Comparison of ENCODE assay signal across 10 cellular contexts in genomic region chr14:22546722-22547071, GRCh38. TPM values are rescaled to one million over a fixed set of nuclear protein-coding genes. Genes with fewer than 3 reads are reported as not detected.
DNase-seq lines count a peak whose midpoint lies in the region; ATAC-seq and TF ChIP-seq lines count a peak whose summit lies in the region.
"Had no signal": no experiment of that assay in that cellular context is flagged by ENCODE, and none has a peak within 500 bp of the region (broad histone marks: within the 10 kb centered on the region; RNA-seq: fewer than 3 reads in every experiment).

No MANE protein-coding gene starts in this region.

- H3K27me3 Mint-ChIP-seq in activated naive CD4-positive, alpha-beta T cell treated with anti-CD3 and anti-CD28 coated beads for 36 hours (ENCODE audit: low read depth): no peaks in the 10 kb centered on the region

- H2BK15ac ChIP-seq in mesenchymal stem cell (ENCODE audit: low read depth, poor library complexity, severe bottlenecking): no peak overlapping the region

- peak overlapping the region; percentile 73 for H3K27ac ChIP-seq in mesenchymal stem cell (ENCODE audit: low read length, poor library complexity, severe bottlenecking)
- H3K27ac ChIP-seq in thoracic aorta: peak overlapping the region; percentile 36 to 59

- peaks cover 0 to 9% of the 10 kb centered on the region in 2 experiments for H3K27me3 ChIP-seq in mesenchymal stem cell (ENCODE audit: control insufficient read depth in 1 of 2, insufficient read depth in 1 of 2, low read length in 2 of 2)
- H3K27me3 ChIP-seq in thoracic aorta (replicated peaks; ENCODE audit: insufficient read depth): no peaks in the 10 kb centered on the region

- H2BK12ac ChIP-seq in mesenchymal stem cell (ENCODE audit: low read length in 2 of 2): peak overlapping the region in 1 of 2 experiments; percentile 7

- no peak overlapping the region for H3K23ac ChIP-seq in mesenchymal stem cell (ENCODE audit: low read length in 2 of 2)

- no peak for ATAC-seq in activated naive CD4-positive, alpha-beta T cell treated with anti-CD3 and anti-CD28 coated beads, Interleukin-2, amount 50 U/mL, for 72 hours
- ATAC-seq in thoracic aorta (ENCODE audit: insufficient number of reproducible peaks, low FRiP score, low read depth) (no peak), HG03139 (IDR thresholded peaks at IDR 0.05; ENCODE audit: unreplicated experiment) (no peak)

- H4K8ac ChIP-seq in mesenchymal stem cell (ENCODE audit: low read length): peak overlapping the region; percentile 35

- H2AK5ac ChIP-seq in mesenchymal stem cell (ENCODE audit: low read length, severe bottlenecking): peak overlapping the region; percentile 60

- H3K4me1 ChIP-seq in mesenchymal stem cell (ENCODE audit: control insufficient read depth, insufficient read depth, low read depth, low read length) (peaks cover 35% of the 10 kb centered on the region), thoracic aorta (ENCODE audit: control insufficient read depth in 1 of 2, low read depth in 2 of 2) (peaks cover 0 to 14% of the 10 kb centered on the region in 2 donors)

- no peaks in the 10 kb centered on the region for H3K79me1 ChIP-seq in mesenchymal stem cell (replicated peaks; ENCODE audit: low read length, poor library complexity, severe bottlenecking)

- no peak overlapping the region for H3K14ac ChIP-seq in mesenchymal stem cell (ENCODE audit: low read length in 2 of 2)

- intact Hi-C loops in activated naive CD4-positive, alpha-beta T cell treated with anti-CD3 and anti-CD28 coated beads for 36 hours (cut with micrococcal nuclease): no loop called here
- intact Hi-C loops in posterior cingulate gyrus (cut with DNase I): no loop called here

- peak overlapping the region in 1 of 2 experiments; percentile 57 for H3K4ac ChIP-seq in mesenchymal stem cell (ENCODE audit: low read depth in 1 of 2, low read length in 2 of 2)

- H3K4me3 ChIP-seq in mesenchymal stem cell (ENCODE audit: insufficient read depth in 1 of 2, low read depth in 1 of 2, low read length in 2 of 2) (peak overlapping the region in 1 of 2 experiments; percentile 24), thoracic aorta (no peak overlapping the region)

- H3K9me3 Mint-ChIP-seq in activated naive CD4-positive, alpha-beta T cell treated with anti-CD3 and anti-CD28 coated beads for 36 hours: no peaks in the 10 kb centered on the region
- H3K9me3 Mint-ChIP-seq in activated naive CD4-positive, alpha-beta T cell treated with anti-CD3 and anti-CD28 coated beads, Interleukin-2, amount 50 U/mL, for 72 hours: no peaks in the 10 kb centered on the region

- H3K18ac ChIP-seq in mesenchymal stem cell (ENCODE audit: low read depth in 1 of 2, low read length in 2 of 2): peak overlapping the region; percentile 13 to 16

- no peak for DNase-seq in activated naive CD4-positive, alpha-beta T cell treated with anti-CD3 and anti-CD28 coated beads for 36 hours
- no peak for DNase-seq in activated naive CD4-positive, alpha-beta T cell treated with Interleukin-2 at 50 U/mL for 16 hours
- no peak for DNase-seq in activated naive CD4-positive, alpha-beta T cell treated with anti-CD3 and anti-CD28 coated beads, Interleukin-2, amount 50 U/mL, for 72 hours (ENCODE audit: low spot score in 2 of 2)
- no peak for DNase-seq in mesenchymal stem cell
- no peak for DNase-seq in thoracic aorta (ENCODE audit: low spot score)
- no peak for DNase-seq in dedifferentiated amniotic fluid mesenchymal stem cell (ENCODE audit: extremely low spot score)
- DNase-seq in posterior cingulate gyrus: no peak
- DNase-seq: cortex of kidney, NCI-H526 had no signal

- H3K4me1 Mint-ChIP-seq in activated naive CD4-positive, alpha-beta T cell treated with anti-CD3 and anti-CD28 coated beads for 36 hours (ENCODE audit: low read depth): peaks cover 91% of the 10 kb centered on the region

- no peak overlapping the region for H2BK5ac ChIP-seq in mesenchymal stem cell (ENCODE audit: low read depth, low read length, poor library complexity, severe bottlenecking)

- no peak overlapping the region for H2BK120ac ChIP-seq in mesenchymal stem cell (ENCODE audit: low read depth, low read length)

- no CpG with 5 or more reads among the region's 3 CpGs for WGBS in mesenchymal stem cell

- H3K9ac ChIP-seq in mesenchymal stem cell (ENCODE audit: low read length): peak overlapping the region; percentile 72

- H3K27ac Mint-ChIP-seq in activated naive CD4-positive, alpha-beta T cell treated with anti-CD3 and anti-CD28 coated beads for 36 hours: peak overlapping the region; percentile 98
- H3K27ac Mint-ChIP-seq in activated naive CD4-positive, alpha-beta T cell treated with anti-CD3 and anti-CD28 coated beads, Interleukin-2, amount 50 U/mL, for 72 hours: peak overlapping the region; percentile 96 to 97

- H3K36me3 ChIP-seq in mesenchymal stem cell (ENCODE audit: control insufficient read depth in 1 of 2, insufficient read depth in 2 of 2, low read depth in 1 of 2, low read length in 2 of 2) (no peaks in the 10 kb centered on the region), thoracic aorta (no peaks in the 10 kb centered on the region)

- peaks cover 96% of the 10 kb centered on the region for H3K36me3 Mint-ChIP-seq in activated naive CD4-positive, alpha-beta T cell treated with anti-CD3 and anti-CD28 coated beads for 36 hours (ENCODE audit: low read depth)
- peaks cover 91 to 92% of the 10 kb centered on the region in 2 donors for H3K36me3 Mint-ChIP-seq in activated naive CD4-positive, alpha-beta T cell treated with anti-CD3 and anti-CD28 coated beads, Interleukin-2, amount 50 U/mL, for 72 hours

- no peak overlapping the region for H4K91ac ChIP-seq in mesenchymal stem cell (ENCODE audit: low read length)

- no peak for TF ChIP-seq CTCF in thoracic aorta (IDR thresholded peaks at IDR 0.05)

- no peak overlapping the region for H3K4me2 ChIP-seq in mesenchymal stem cell (ENCODE audit: low read length, poor library complexity, severe bottlenecking)

- CTCF ChIA-PET in activated naive CD4-positive, alpha-beta T cell treated with anti-CD3 and anti-CD28 coated beads for 36 hours (lab: Charles Lee): interaction anchor here (0.7 to 8.0 kb wide), 6 partner anchors 7 to 633 kb away, joined by 3 to 67 read pairs (median 9); no protein-coding TSS in a partner anchor

- peak overlapping the region; percentile 67 for H3K4me3 Mint-ChIP-seq in activated naive CD4-positive, alpha-beta T cell treated with anti-CD3 and anti-CD28 coated beads for 36 hours

- H2AFZ ChIP-seq in mesenchymal stem cell (ENCODE audit: low read depth, low read length): no peak overlapping the region

- H3K9me3 ChIP-seq in mesenchymal stem cell (ENCODE audit: control insufficient read depth, low read length) (no peaks in the 10 kb centered on the region), thoracic aorta (no peaks in the 10 kb centered on the region)

RNA-seq across cellular contexts. Expression of gene DAD1, which starts 42.3 kb away (rescaled TPM):
- 100 to 1,000 TPM; 219 to 226 TPM for total RNA-seq in activated naive CD4-positive, alpha-beta T cell treated with anti-CD3 and anti-CD28 coated beads for 36 hours
- total RNA-seq in activated naive CD4-positive, alpha-beta T cell treated with anti-CD3 and anti-CD28 coated beads, Interleukin-2, amount 50 U/mL, for 72 hours: 100 to 1,000 TPM; 218 to 240 TPM
- polyA plus RNA-seq in mesenchymal stem cell (2013, experiment 1 of 2): 348 TPM
- 351 TPM for polyA plus RNA-seq in mesenchymal stem cell (2013, experiment 2 of 2)
- 100 to 1,000 TPM; 109 to 236 TPM for total RNA-seq in thoracic aorta

RNA-seq across cellular contexts. Expression of gene ABHD4, which starts 51.4 kb away (rescaled TPM):
- 10 to 100 TPM; 11.1 to 11.9 TPM for total RNA-seq in activated naive CD4-positive, alpha-beta T cell treated with anti-CD3 and anti-CD28 coated beads for 36 hours
- 10 to 100 TPM; 13.8 to 26.5 TPM for total RNA-seq in activated naive CD4-positive, alpha-beta T cell treated with anti-CD3 and anti-CD28 coated beads, Interleukin-2, amount 50 U/mL, for 72 hours
- 32.7 TPM for polyA plus RNA-seq in mesenchymal stem cell (2013, experiment 1 of 2)
- 32.8 TPM for polyA plus RNA-seq in mesenchymal stem cell (2013, experiment 2 of 2)
- total RNA-seq in thoracic aorta: 10 to 100 TPM; 25.3 to 40.1 TPM
